1 cellular context compared by ENCODE assay signal in the genomic region with DNA sequence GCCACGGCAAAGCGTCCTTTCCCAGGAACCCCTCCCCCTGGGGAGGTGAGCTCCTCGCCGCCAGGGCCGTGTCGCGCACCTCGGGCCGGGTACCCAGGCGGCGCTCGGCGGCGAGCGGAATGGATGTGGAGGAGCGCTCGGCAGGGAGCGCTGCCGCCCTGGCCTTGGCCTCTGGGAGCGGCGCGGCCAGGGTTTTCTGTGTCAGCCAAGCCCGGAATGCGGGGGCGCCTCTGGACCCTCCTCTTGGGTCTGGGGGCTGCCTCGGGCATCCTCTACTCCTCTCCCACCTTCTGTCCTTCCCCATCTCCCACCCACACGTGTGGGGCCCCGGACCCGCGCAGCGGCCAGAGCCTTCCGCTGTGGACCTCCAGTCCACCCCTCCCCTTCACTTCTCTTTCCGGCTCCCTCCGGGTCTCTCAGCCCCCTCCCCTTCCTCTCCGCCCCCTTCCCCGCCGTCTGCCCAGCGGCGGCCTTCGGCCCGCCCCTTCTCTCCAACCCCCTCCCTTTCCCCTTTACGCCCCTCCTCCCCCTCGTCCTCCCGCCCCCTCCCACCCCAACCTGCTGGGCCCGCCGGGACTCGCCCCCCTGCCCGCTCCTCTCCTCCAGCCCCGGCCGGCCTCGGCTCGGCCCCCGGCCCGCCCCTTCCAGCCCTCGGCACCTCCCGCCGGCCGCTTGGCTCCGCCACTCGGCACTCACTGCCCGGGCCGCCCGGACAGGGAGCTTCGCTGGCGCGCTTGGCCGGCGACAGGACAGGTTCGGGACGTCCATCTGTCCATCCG.
TF ChIP-seq lines count a peak whose summit lies in the region.

A gene (plus strand): TSS at position 684 of the 779 bp plus-strand sequence. CDS start 129 bp downstream, outside the sequence.

TF ChIP-seq in K562, 482 proteins besides CTCF, POLR2A, EP300 and RAD21 (continued from another document and continues in another):
- TF ChIP-seq, protein P1, sequence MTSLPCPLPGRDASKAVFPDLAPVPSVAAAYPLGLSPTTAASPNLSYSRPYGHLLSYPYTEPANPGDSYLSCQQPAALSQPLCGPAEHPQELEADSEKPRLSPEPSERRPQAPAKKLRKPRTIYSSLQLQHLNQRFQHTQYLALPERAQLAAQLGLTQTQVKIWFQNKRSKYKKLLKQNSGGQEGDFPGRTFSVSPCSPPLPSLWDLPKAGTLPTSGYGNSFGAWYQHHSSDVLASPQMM (CRISPR knock-in tag; IDR thresholded peaks at IDR 0.05) = no peak
- TF ChIP-seq, protein P2, sequence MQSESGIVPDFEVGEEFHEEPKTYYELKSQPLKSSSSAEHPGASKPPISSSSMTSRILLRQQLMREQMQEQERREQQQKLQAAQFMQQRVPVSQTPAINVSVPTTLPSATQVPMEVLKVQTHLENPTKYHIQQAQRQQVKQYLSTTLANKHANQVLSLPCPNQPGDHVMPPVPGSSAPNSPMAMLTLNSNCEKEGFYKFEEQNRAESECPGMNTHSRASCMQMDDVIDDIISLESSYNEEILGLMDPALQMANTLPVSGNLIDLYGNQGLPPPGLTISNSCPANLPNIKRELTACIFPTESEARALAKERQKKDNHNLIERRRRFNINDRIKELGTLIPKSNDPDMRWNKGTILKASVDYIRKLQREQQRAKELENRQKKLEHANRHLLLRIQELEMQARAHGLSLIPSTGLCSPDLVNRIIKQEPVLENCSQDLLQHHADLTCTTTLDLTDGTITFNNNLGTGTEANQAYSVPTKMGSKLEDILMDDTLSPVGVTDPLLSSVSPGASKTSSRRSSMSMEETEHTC (IDR thresholded peaks at IDR 0.05) = no peak
- TF ChIP-seq ZNF766 (CRISPR knock-in tag; conservative IDR thresholded peaks at IDR 0.05) (no peak), MAFK (IDR thresholded peaks at IDR 0.05; ENCODE audit: low read length) (no peak), ZNF699 (CRISPR knock-in tag; IDR thresholded peaks at IDR 0.05; ENCODE audit: insufficient replicate concordance) (no peak), SMAD4 (CRISPR knock-in tag; conservative IDR thresholded peaks at IDR 0.05) (peak; percentile 30), LCOR (CRISPR knock-in tag; IDR thresholded peaks at IDR 0.05) (peak; percentile 58; the same call in 1 of the 2 replicates), YY1 (IDR thresholded peaks at IDR 0.05; ENCODE audit: borderline replicate concordance in 1 of 3, control insufficient read depth in 1 of 3, extremely low read depth in 1 of 3, insufficient read depth in 3 of 3, insufficient read length in 1 of 3, insufficient replicate concordance in 2 of 3, low read depth in 1 of 3, low read length in 2 of 3) (peak in 1 of 3 experiments; percentile 37), ZFX (CRISPR knock-in tag; IDR thresholded peaks at IDR 0.05) (peak; percentile 74), ERF (CRISPR knock-in tag; IDR thresholded peaks at IDR 0.05) (no peak), MYBL2 (IDR thresholded peaks at IDR 0.05; ENCODE audit: low read depth) (no peak), MYBL2 (CRISPR knock-in tag; IDR thresholded peaks at IDR 0.05; ENCODE audit: borderline replicate concordance) (no peak), DPF2 (IDR thresholded peaks at IDR 0.05) (no peak), TARDBP (IDR thresholded peaks at IDR 0.05) (no peak), RBM15 (IDR thresholded peaks at IDR 0.05; ENCODE audit: insufficient read depth, low read length) (no peak), CBFA2T3 (IDR thresholded peaks at IDR 0.05) (no peak), HDAC6 (IDR thresholded peaks at IDR 0.05; ENCODE audit: low read depth, low read length) (no peak), PHF8 (IDR thresholded peaks at IDR 0.05; ENCODE audit: borderline replicate concordance, low read length) (peak; percentile 70), PPARD (CRISPR knock-in tag; IDR thresholded peaks at IDR 0.05) (no peak), SOX6 (IDR thresholded peaks at IDR 0.05) (no peak), MAFF (IDR thresholded peaks at IDR 0.05; ENCODE audit: low read length) (no peak), NCOA6 (IDR thresholded peaks at IDR 0.05) (no peak), SAFB2 (IDR thresholded peaks at IDR 0.05; ENCODE audit: borderline replicate concordance, low read depth, low read length, severe bottlenecking) (no peak), MXI1 (IDR thresholded peaks at IDR 0.05; ENCODE audit: low read depth, low read length) (no peak), SRSF3 (IDR thresholded peaks at IDR 0.05; ENCODE audit: insufficient read depth, low read length) (no peak), DMBX1 (CRISPR knock-in tag; IDR thresholded peaks at IDR 0.05; ENCODE audit: borderline replicate concordance) (no peak), XRCC5 (IDR thresholded peaks at IDR 0.05; ENCODE audit: low read depth, low read length) (no peak), TCF3 (CRISPR knock-in tag; IDR thresholded peaks at IDR 0.05) (no peak), TAF15 (IDR thresholded peaks at IDR 0.05; ENCODE audit: low read depth, low read length) (no peak)
- TF ChIP-seq, protein P3, sequence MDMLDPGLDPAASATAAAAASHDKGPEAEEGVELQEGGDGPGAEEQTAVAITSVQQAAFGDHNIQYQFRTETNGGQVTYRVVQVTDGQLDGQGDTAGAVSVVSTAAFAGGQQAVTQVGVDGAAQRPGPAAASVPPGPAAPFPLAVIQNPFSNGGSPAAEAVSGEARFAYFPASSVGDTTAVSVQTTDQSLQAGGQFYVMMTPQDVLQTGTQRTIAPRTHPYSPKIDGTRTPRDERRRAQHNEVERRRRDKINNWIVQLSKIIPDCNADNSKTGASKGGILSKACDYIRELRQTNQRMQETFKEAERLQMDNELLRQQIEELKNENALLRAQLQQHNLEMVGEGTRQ (CRISPR knock-in tag; IDR thresholded peaks at IDR 0.05) = no peak
- TF ChIP-seq, protein P4, sequence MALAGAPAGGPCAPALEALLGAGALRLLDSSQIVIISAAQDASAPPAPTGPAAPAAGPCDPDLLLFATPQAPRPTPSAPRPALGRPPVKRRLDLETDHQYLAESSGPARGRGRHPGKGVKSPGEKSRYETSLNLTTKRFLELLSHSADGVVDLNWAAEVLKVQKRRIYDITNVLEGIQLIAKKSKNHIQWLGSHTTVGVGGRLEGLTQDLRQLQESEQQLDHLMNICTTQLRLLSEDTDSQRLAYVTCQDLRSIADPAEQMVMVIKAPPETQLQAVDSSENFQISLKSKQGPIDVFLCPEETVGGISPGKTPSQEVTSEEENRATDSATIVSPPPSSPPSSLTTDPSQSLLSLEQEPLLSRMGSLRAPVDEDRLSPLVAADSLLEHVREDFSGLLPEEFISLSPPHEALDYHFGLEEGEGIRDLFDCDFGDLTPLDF (CRISPR knock-in tag; IDR thresholded peaks at IDR 0.05) = no peak
- TF ChIP-seq, protein P5, sequence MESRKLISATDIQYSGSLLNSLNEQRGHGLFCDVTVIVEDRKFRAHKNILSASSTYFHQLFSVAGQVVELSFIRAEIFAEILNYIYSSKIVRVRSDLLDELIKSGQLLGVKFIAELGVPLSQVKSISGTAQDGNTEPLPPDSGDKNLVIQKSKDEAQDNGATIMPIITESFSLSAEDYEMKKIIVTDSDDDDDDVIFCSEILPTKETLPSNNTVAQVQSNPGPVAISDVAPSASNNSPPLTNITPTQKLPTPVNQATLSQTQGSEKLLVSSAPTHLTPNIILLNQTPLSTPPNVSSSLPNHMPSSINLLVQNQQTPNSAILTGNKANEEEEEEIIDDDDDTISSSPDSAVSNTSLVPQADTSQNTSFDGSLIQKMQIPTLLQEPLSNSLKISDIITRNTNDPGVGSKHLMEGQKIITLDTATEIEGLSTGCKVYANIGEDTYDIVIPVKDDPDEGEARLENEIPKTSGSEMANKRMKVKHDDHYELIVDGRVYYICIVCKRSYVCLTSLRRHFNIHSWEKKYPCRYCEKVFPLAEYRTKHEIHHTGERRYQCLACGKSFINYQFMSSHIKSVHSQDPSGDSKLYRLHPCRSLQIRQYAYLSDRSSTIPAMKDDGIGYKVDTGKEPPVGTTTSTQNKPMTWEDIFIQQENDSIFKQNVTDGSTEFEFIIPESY (CRISPR knock-in tag; IDR thresholded peaks at IDR 0.05) = no peak
- TF ChIP-seq, protein P6, sequence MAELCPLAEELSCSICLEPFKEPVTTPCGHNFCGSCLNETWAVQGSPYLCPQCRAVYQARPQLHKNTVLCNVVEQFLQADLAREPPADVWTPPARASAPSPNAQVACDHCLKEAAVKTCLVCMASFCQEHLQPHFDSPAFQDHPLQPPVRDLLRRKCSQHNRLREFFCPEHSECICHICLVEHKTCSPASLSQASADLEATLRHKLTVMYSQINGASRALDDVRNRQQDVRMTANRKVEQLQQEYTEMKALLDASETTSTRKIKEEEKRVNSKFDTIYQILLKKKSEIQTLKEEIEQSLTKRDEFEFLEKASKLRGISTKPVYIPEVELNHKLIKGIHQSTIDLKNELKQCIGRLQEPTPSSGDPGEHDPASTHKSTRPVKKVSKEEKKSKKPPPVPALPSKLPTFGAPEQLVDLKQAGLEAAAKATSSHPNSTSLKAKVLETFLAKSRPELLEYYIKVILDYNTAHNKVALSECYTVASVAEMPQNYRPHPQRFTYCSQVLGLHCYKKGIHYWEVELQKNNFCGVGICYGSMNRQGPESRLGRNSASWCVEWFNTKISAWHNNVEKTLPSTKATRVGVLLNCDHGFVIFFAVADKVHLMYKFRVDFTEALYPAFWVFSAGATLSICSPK (IDR thresholded peaks at IDR 0.05; ENCODE audit: borderline replicate concordance) = no peak
- TF ChIP-seq, protein P7, sequence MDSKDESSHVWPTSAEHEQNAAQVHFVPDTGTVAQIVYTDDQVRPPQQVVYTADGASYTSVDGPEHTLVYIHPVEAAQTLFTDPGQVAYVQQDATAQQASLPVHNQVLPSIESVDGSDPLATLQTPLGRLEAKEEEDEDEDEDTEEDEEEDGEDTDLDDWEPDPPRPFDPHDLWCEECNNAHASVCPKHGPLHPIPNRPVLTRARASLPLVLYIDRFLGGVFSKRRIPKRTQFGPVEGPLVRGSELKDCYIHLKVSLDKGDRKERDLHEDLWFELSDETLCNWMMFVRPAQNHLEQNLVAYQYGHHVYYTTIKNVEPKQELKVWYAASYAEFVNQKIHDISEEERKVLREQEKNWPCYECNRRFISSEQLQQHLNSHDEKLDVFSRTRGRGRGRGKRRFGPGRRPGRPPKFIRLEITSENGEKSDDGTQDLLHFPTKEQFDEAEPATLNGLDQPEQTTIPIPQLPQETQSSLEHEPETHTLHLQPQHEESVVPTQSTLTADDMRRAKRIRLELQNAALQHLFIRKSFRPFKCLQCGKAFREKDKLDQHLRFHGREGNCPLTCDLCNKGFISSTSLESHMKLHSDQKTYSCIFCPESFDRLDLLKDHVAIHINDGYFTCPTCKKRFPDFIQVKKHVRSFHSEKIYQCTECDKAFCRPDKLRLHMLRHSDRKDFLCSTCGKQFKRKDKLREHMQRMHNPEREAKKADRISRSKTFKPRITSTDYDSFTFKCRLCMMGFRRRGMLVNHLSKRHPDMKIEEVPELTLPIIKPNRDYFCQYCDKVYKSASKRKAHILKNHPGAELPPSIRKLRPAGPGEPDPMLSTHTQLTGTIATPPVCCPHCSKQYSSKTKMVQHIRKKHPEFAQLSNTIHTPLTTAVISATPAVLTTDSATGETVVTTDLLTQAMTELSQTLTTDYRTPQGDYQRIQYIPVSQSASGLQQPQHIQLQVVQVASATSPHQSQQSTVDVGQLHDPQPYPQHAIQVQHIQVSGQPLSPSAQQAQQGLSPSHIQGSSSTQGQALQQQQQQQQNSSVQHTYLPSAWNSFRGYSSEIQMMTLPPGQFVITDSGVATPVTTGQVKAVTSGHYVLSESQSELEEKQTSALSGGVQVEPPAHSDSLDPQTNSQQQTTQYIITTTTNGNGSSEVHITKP (IDR thresholded peaks at IDR 0.05; ENCODE audit: partially characterized antibody) = peak; percentile 83
- TF ChIP-seq, protein P8, sequence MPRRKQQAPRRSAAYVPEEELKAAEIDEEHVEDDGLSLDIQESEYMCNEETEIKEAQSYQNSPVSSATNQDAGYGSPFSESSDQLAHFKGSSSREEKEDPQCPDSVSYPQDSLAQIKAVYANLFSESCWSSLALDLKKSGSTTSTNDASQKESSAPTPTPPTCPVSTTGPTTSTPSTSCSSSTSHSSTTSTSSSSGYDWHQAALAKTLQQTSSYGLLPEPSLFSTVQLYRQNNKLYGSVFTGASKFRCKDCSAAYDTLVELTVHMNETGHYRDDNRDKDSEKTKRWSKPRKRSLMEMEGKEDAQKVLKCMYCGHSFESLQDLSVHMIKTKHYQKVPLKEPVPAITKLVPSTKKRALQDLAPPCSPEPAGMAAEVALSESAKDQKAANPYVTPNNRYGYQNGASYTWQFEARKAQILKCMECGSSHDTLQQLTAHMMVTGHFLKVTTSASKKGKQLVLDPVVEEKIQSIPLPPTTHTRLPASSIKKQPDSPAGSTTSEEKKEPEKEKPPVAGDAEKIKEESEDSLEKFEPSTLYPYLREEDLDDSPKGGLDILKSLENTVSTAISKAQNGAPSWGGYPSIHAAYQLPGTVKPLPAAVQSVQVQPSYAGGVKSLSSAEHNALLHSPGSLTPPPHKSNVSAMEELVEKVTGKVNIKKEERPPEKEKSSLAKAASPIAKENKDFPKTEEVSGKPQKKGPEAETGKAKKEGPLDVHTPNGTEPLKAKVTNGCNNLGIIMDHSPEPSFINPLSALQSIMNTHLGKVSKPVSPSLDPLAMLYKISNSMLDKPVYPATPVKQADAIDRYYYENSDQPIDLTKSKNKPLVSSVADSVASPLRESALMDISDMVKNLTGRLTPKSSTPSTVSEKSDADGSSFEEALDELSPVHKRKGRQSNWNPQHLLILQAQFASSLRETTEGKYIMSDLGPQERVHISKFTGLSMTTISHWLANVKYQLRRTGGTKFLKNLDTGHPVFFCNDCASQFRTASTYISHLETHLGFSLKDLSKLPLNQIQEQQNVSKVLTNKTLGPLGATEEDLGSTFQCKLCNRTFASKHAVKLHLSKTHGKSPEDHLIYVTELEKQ (CRISPR knock-in tag; IDR thresholded peaks at IDR 0.05) = no peak
- TF ChIP-seq, protein P9, sequence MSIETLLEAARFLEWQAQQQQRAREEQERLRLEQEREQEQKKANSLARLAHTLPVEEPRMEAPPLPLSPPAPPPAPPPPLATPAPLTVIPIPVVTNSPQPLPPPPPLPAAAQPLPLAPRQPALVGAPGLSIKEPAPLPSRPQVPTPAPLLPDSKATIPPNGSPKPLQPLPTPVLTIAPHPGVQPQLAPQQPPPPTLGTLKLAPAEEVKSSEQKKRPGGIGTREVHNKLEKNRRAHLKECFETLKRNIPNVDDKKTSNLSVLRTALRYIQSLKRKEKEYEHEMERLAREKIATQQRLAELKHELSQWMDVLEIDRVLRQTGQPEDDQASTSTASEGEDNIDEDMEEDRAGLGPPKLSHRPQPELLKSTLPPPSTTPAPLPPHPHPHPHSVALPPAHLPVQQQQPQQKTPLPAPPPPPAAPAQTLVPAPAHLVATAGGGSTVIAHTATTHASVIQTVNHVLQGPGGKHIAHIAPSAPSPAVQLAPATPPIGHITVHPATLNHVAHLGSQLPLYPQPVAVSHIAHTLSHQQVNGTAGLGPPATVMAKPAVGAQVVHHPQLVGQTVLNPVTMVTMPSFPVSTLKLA (conservative IDR thresholded peaks at IDR 0.05) = peak in 1 of 2 experiments; percentile 45; a peak in 2 of 4 replicates
- TF ChIP-seq, protein P10, sequence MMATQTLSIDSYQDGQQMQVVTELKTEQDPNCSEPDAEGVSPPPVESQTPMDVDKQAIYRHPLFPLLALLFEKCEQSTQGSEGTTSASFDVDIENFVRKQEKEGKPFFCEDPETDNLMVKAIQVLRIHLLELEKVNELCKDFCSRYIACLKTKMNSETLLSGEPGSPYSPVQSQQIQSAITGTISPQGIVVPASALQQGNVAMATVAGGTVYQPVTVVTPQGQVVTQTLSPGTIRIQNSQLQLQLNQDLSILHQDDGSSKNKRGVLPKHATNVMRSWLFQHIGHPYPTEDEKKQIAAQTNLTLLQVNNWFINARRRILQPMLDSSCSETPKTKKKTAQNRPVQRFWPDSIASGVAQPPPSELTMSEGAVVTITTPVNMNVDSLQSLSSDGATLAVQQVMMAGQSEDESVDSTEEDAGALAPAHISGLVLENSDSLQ (IDR thresholded peaks at IDR 0.05) = no peak
- TF ChIP-seq, protein P11, sequence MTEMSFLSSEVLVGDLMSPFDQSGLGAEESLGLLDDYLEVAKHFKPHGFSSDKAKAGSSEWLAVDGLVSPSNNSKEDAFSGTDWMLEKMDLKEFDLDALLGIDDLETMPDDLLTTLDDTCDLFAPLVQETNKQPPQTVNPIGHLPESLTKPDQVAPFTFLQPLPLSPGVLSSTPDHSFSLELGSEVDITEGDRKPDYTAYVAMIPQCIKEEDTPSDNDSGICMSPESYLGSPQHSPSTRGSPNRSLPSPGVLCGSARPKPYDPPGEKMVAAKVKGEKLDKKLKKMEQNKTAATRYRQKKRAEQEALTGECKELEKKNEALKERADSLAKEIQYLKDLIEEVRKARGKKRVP (CRISPR knock-in tag; IDR thresholded peaks at IDR 0.05) = no peak
